ENCODE assay signal across 8 cellular contexts in the genomic region with DNA sequence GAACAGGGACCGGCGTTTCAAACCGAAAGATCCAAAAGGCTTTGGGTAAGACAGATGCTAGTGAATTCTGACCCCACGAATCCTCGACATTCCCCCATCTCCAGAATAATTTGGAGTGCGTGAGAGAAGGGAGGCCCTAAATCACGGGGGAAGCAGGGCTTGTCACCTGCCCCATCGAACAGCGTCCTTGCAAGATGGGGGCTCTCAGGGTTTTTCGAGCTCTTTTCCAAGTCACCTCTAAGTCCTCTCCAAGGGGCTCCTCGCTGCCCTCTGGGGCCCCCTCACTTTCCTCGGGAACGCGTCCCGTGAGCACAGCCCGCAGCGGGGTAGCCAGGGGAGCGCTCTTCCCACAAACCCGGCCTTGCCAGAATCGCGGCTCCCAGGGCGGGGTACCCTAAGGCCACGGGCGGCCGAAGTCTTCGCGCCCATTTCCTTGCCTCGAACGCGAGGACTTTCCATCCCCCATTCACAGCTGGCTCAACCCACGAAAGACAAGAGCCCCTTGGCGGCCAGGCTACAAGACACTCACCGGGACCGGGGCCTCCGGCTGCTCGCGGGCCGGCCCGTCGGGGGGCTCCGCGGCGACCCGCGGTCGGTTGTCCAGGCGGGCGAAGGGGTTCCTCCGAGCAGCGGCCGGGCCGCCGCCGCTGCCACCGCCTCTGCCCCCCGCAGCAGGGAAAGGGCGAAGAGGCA. TPM values are rescaled to one million over a fixed set of nuclear protein-coding genes. Genes with fewer than 3 reads are reported as not detected.
DNase-seq lines count a peak whose midpoint lies in the region; ATAC-seq and TF ChIP-seq lines count a peak whose summit lies in the region.

No MANE protein-coding gene starts in this region.

- peak; percentile 58 for ATAC-seq in omental fat pad (ENCODE audit: low FRiP score)

- H3K27ac Mint-ChIP-seq in activated T-helper 1 cell treated with anti-CD3 and anti-CD28 coated beads, Interleukin-12 subunit alpha, Interleukin-12 subunit beta, Interleukin-2, Interleukin-4 antibody, amounts not matched to agents 30 ng/mL and 10 ng/mL and 1 ng/mL, durations not matched to agents 14 hours and 24 hours and 36 hours = peak overlapping the region; percentile 70
- no peak overlapping the region for H3K27ac Mint-ChIP-seq in glutamatergic neuron (ENCODE audit: unreplicated experiment)

- peak overlapping the region; percentile 92 for H3K4me3 Mint-ChIP-seq in activated T-helper 1 cell treated with anti-CD3 and anti-CD28 coated beads, Interleukin-12 subunit alpha, Interleukin-12 subunit beta, Interleukin-2, Interleukin-4 antibody, amounts not matched to agents 30 ng/mL and 10 ng/mL and 1 ng/mL, durations not matched to agents 14 hours and 24 hours and 36 hours
- H3K4me3 Mint-ChIP-seq in glutamatergic neuron (ENCODE audit: unreplicated experiment) = peak overlapping the region; percentile 85

- no peaks in the 10 kb centered on the region for H3K27me3 Mint-ChIP-seq in activated T-helper 1 cell treated with anti-CD3 and anti-CD28 coated beads, Interleukin-12 subunit alpha, Interleukin-12 subunit beta, Interleukin-2, Interleukin-4 antibody, amounts not matched to agents 30 ng/mL and 10 ng/mL and 1 ng/mL, durations not matched to agents 14 hours and 24 hours and 36 hours (ENCODE audit: insufficient read depth)
- no peaks in the 10 kb centered on the region for H3K27me3 Mint-ChIP-seq in glutamatergic neuron (ENCODE audit: unreplicated experiment)

- intact Hi-C loops in activated T-helper 1 cell treated with anti-CD3 and anti-CD28 coated beads, Interleukin-12 subunit alpha, Interleukin-12 subunit beta, Interleukin-2, Interleukin-4 antibody, amounts not matched to agents 30 ng/mL and 10 ng/mL and 1 ng/mL, durations not matched to agents 14 hours and 24 hours and 36 hours (cut with micrococcal nuclease) = loop anchor here (1.0 to 5.0 kb wide), 7 partner anchors 17 to 816 kb away; partner anchors contain the start of genes DNAJC28, GART, ITSN1 and MRPS6

- H3K4me1 Mint-ChIP-seq in activated T-helper 1 cell treated with anti-CD3 and anti-CD28 coated beads, Interleukin-12 subunit alpha, Interleukin-12 subunit beta, Interleukin-2, Interleukin-4 antibody, amounts not matched to agents 30 ng/mL and 10 ng/mL and 1 ng/mL, durations not matched to agents 14 hours and 24 hours and 36 hours (ENCODE audit: low read depth) = peaks cover 31% of the 10 kb centered on the region
- H3K4me1 Mint-ChIP-seq in glutamatergic neuron (ENCODE audit: low read depth, unreplicated experiment) = peaks cover 2% of the 10 kb centered on the region

- peaks cover 13% of the 10 kb centered on the region for H3K36me3 Mint-ChIP-seq in activated T-helper 1 cell treated with anti-CD3 and anti-CD28 coated beads, Interleukin-12 subunit alpha, Interleukin-12 subunit beta, Interleukin-2, Interleukin-4 antibody, amounts not matched to agents 30 ng/mL and 10 ng/mL and 1 ng/mL, durations not matched to agents 14 hours and 24 hours and 36 hours (ENCODE audit: low read depth)
- no peaks in the 10 kb centered on the region for H3K36me3 Mint-ChIP-seq in glutamatergic neuron (ENCODE audit: unreplicated experiment)

- TF ChIP-seq CTCF in glutamatergic neuron (IDR thresholded peaks at IDR 0.05; ENCODE audit: partially characterized antibody, unreplicated experiment) (no peak), omental fat pad (IDR thresholded peaks at IDR 0.05) (no peak)

- DNase-seq in 8988T (peak; percentile 12), EH (ENCODE audit: low read depth) (peak; percentile 51), HCEC 1CT (peak; percentile 30), M059J (ENCODE audit: low read depth) (peak; percentile 61), glutamatergic neuron (no peak), omental fat pad (ENCODE audit: low spot score) (no peak), NCI-H128 (lab: John Stamatoyannopoulos, UW; ENCODE audit: unreplicated experiment) (no peak)
- DNase-seq in activated T-helper 1 cell treated with anti-CD3 and anti-CD28 coated beads, Interleukin-12 subunit alpha, Interleukin-12 subunit beta, Interleukin-2, Interleukin-4 antibody, amounts not matched to agents 30 ng/mL and 10 ng/mL and 1 ng/mL, durations not matched to agents 14 hours and 24 hours and 36 hours (ENCODE audit: low spot score) = no peak

- no peaks in the 10 kb centered on the region for H3K9me3 Mint-ChIP-seq in activated T-helper 1 cell treated with anti-CD3 and anti-CD28 coated beads, Interleukin-12 subunit alpha, Interleukin-12 subunit beta, Interleukin-2, Interleukin-4 antibody, amounts not matched to agents 30 ng/mL and 10 ng/mL and 1 ng/mL, durations not matched to agents 14 hours and 24 hours and 36 hours
- no peaks in the 10 kb centered on the region for H3K9me3 Mint-ChIP-seq in glutamatergic neuron (ENCODE audit: unreplicated experiment)

RNA-seq across cellular contexts. Expression of gene DONSON, which starts 0.5 kb away (rescaled TPM):
- 73.6 and 106 TPM in 2 replicates for total RNA-seq in M059J (2014; rRNA removed; shearing (Covaris generic))
- total RNA-seq in activated T-helper 1 cell treated with anti-CD3 and anti-CD28 coated beads, Interleukin-12 subunit alpha, Interleukin-12 subunit beta, Interleukin-2, Interleukin-4 antibody, amounts not matched to agents 30 ng/mL and 10 ng/mL and 1 ng/mL, durations not matched to agents 14 hours and 24 hours and 36 hours = 37.5 and 38.7 TPM in 2 replicates
- 8.5 TPM for total RNA-seq in glutamatergic neuron (ENCODE audit: unreplicated experiment)
- 10 to 100 TPM in 2 of 4 donors, 1 to 10 TPM in 2; 5.0 to 15.3 (median 9.0) TPM for total RNA-seq in omental fat pad

RNA-seq across cellular contexts. Expression of gene SON, which starts 45.1 kb away (rescaled TPM):
- total RNA-seq in M059J (2014; rRNA removed; shearing (Covaris generic)) = 251 and 714 TPM in 2 replicates
- 342 and 361 TPM in 2 replicates for total RNA-seq in activated T-helper 1 cell treated with anti-CD3 and anti-CD28 coated beads, Interleukin-12 subunit alpha, Interleukin-12 subunit beta, Interleukin-2, Interleukin-4 antibody, amounts not matched to agents 30 ng/mL and 10 ng/mL and 1 ng/mL, durations not matched to agents 14 hours and 24 hours and 36 hours
- total RNA-seq in glutamatergic neuron (ENCODE audit: unreplicated experiment) (289 TPM), omental fat pad (100 to 1,000 TPM; 244 to 508 (median 432) TPM)

RNA-seq across cellular contexts. Expression of gene GART, which starts 46.0 kb away (rescaled TPM):
- total RNA-seq in M059J (2014; rRNA removed; shearing (Covaris generic)) = 89.8 and 114 TPM in 2 replicates
- total RNA-seq in activated T-helper 1 cell treated with anti-CD3 and anti-CD28 coated beads, Interleukin-12 subunit alpha, Interleukin-12 subunit beta, Interleukin-2, Interleukin-4 antibody, amounts not matched to agents 30 ng/mL and 10 ng/mL and 1 ng/mL, durations not matched to agents 14 hours and 24 hours and 36 hours = 210 and 228 TPM in 2 replicates
- total RNA-seq in glutamatergic neuron (ENCODE audit: unreplicated experiment) = 70.3 TPM
- 100 to 1,000 TPM; 102 to 208 (median 127) TPM for total RNA-seq in omental fat pad

RNA-seq across cellular contexts. Expression of gene CRYZL1, which starts 53.6 kb away (rescaled TPM):
- total RNA-seq in M059J (2014; rRNA removed; shearing (Covaris generic)) = 9.0 and 23.8 TPM in 2 replicates
- total RNA-seq in activated T-helper 1 cell treated with anti-CD3 and anti-CD28 coated beads, Interleukin-12 subunit alpha, Interleukin-12 subunit beta, Interleukin-2, Interleukin-4 antibody, amounts not matched to agents 30 ng/mL and 10 ng/mL and 1 ng/mL, durations not matched to agents 14 hours and 24 hours and 36 hours = 25.6 and 34.8 TPM in 2 replicates
- total RNA-seq in glutamatergic neuron (ENCODE audit: unreplicated experiment) (50.3 TPM), omental fat pad (10 to 100 TPM; 24.1 to 57.8 (median 28.3) TPM)

RNA-seq across cellular contexts. Expression of gene ITSN1, which starts 54.4 kb away (rescaled TPM):
- 25.2 and 29.8 TPM in 2 replicates for total RNA-seq in M059J (2014; rRNA removed; shearing (Covaris generic))
- total RNA-seq in activated T-helper 1 cell treated with anti-CD3 and anti-CD28 coated beads, Interleukin-12 subunit alpha, Interleukin-12 subunit beta, Interleukin-2, Interleukin-4 antibody, amounts not matched to agents 30 ng/mL and 10 ng/mL and 1 ng/mL, durations not matched to agents 14 hours and 24 hours and 36 hours = 4.2 and 4.5 TPM in 2 replicates
- total RNA-seq in glutamatergic neuron (ENCODE audit: unreplicated experiment) (89.1 TPM), omental fat pad (100 to 1,000 TPM in 3 of 4 donors, 10 to 100 TPM in 1; 71.4 to 248 (median 151) TPM)

Comparison
In these comparisons a context has a peak if more than half of its experiments do, and no peak if none do; other contexts are left out.
1. DNase-seq: peak in 8988T (single experiment), EH (single experiment), HCEC 1CT (single experiment) and M059J (single experiment); none in activated T-helper 1 cell treated with anti-CD3 and anti-CD28 coated beads, Interleukin-12 subunit alpha, Interleukin-12 subunit beta, Interleukin-2, Interleukin-4 antibody, amounts not matched to agents 30 ng/mL and 10 ng/mL and 1 ng/mL, durations not matched to agents 14 hours and 24 hours and 36 hours (single experiment), glutamatergic neuron (single experiment), omental fat pad (single experiment) and NCI-H128 (single experiment).